ENCODE assay signal across 20 cellular contexts in genomic region chr21:44528634-44528995, GRCh38. TPM values are rescaled to one million over a fixed set of nuclear protein-coding genes. Genes with fewer than 3 reads are reported as not detected.
DNase-seq lines count a peak whose midpoint lies in the region; ATAC-seq and TF ChIP-seq lines count a peak whose summit lies in the region.
"Had no signal": no experiment of that assay in that cellular context is flagged by ENCODE, and none has a peak within 500 bp of the region (broad histone marks: within the 10 kb centered on the region; RNA-seq: fewer than 3 reads in every experiment).

No MANE protein-coding gene starts in this region.

- peaks cover 0 to 40% (median 3%) of the 10 kb centered on the region in 7 donors for H3K27me3 ChIP-seq in heart right ventricle

- H3K27ac Mint-ChIP-seq in type B pancreatic cell, result no peak overlapping the region
- H3K27ac Mint-ChIP-seq: CD14-positive monocyte; CD8-positive, alpha-beta T cell; GM23338 had no signal

- H3K27me3 Mint-ChIP-seq in type B pancreatic cell, result no peaks in the 10 kb centered on the region

- no peaks in the 10 kb centered on the region for H3K4me1 ChIP-seq in heart right ventricle
- H3K4me1 ChIP-seq: HAP-1 had no signal

- no peaks in the 10 kb centered on the region for H3K9me3 Mint-ChIP-seq in type B pancreatic cell
- H3K9me3 Mint-ChIP-seq: CD8-positive, alpha-beta T cell; GM23338 had no signal

- no peak overlapping the region for H3K4me3 Mint-ChIP-seq in type B pancreatic cell
- H3K4me3 Mint-ChIP-seq: CD14-positive monocyte; CD8-positive, alpha-beta T cell; GM23338 had no signal

- WGBS in heart right ventricle, 2 donors, result 81 to 84% methylated on average over 10 of the region's 10 CpGs

- TF ChIP-seq CTCF in heart right ventricle (IDR thresholded peaks at IDR 0.05) (no peak), type B pancreatic cell (conservative IDR thresholded peaks at IDR 0.05) (no peak)

- ATAC-seq in left ventricle myocardium superior (no peak), heart right ventricle (no peak), HG02852 (IDR thresholded peaks at IDR 0.05; ENCODE audit: unreplicated experiment) (no peak)
- ATAC-seq: CD8-positive, alpha-beta T cell; GM23338 had no signal

- intact Hi-C loops in left ventricle myocardium superior (cut with micrococcal nuclease), result no loop called here
- intact Hi-C loops in heart right ventricle (cut with DNase I), result no loop called here

- no peaks in the 10 kb centered on the region for H3K36me3 Mint-ChIP-seq in type B pancreatic cell
- H3K36me3 Mint-ChIP-seq: CD14-positive monocyte; CD8-positive, alpha-beta T cell had no signal

- no peaks in the 10 kb centered on the region for H3K4me1 Mint-ChIP-seq in type B pancreatic cell (ENCODE audit: unreplicated experiment)
- H3K4me1 Mint-ChIP-seq: CD14-positive monocyte had no signal

- H3K4me3 ChIP-seq in heart right ventricle, result no peak overlapping the region
- H3K4me3 ChIP-seq: GM23338, HAP-1 had no signal

- DNase-seq in activated CD4-positive, CD25-positive, alpha-beta regulatory T cell treated with anti-CD3 and anti-CD28 coated beads, Interleukin-2, amount 50 U/mL, for 72 hours, result peak; percentile 24
- DNase-seq in activated CD4-positive, CD25-positive, alpha-beta regulatory T cell (lab: John Stamatoyannopoulos, UW), result no peak
- peak; percentile 14 for DNase-seq in left ventricle myocardium superior
- DNase-seq in heart right ventricle, result no peak
- peak; percentile 84 for DNase-seq in mesenteric fat pad (ENCODE audit: low spot score)
- DNase-seq in type B pancreatic cell (ENCODE audit: extremely low spot score, unreplicated experiment), result peak; percentile 55
- DNase-seq in NCI-H1092 (lab: John Stamatoyannopoulos, UW), result no peak
- DNase-seq: COR-L47, DMS153, DMS79 treated with DMSO at 0.1 percent for 48 hours, EL had no signal

- no peaks in the 10 kb centered on the region for H3K9me3 ChIP-seq in heart right ventricle
- H3K9me3 ChIP-seq: HAP-1 had no signal

- H3K27ac ChIP-seq in heart right ventricle, result no peak overlapping the region
- H3K27ac ChIP-seq: 22Rv1 had no signal

- no peaks in the 10 kb centered on the region for H3K36me3 ChIP-seq in heart right ventricle
- H3K36me3 ChIP-seq: HAP-1 had no signal

RNA-seq across cellular contexts. Expression of gene KRTAP10-1, which starts 11.4 kb away (rescaled TPM):
- total RNA-seq in left ventricle myocardium superior (not detected), heart right ventricle (not detected), mesenteric fat pad (not detected), type B pancreatic cell (ENCODE audit: low replicate concordance) (not detected in 2 replicates)
- not detected for polyA plus RNA-seq in heart right ventricle
- total RNA-seq: CD8-positive, alpha-beta T cell; GM23338; HT1080 had no signal
- polyA plus RNA-seq: BJ, CD14-positive monocyte, GM23338 had no signal

RNA-seq across cellular contexts. Expression of gene KRTAP10-2, which starts 22.7 kb away (rescaled TPM):
- total RNA-seq in left ventricle myocardium superior (not detected), heart right ventricle (not detected), mesenteric fat pad (not detected), type B pancreatic cell (ENCODE audit: low replicate concordance) (not detected in 2 replicates)
- not detected for polyA plus RNA-seq in heart right ventricle
- total RNA-seq: CD8-positive, alpha-beta T cell; GM23338; HT1080 had no signal
- polyA plus RNA-seq: BJ, CD14-positive monocyte had no signal

RNA-seq across cellular contexts. Expression of gene KRTAP10-3, which starts 30.0 kb away (rescaled TPM):
- not detected for total RNA-seq in left ventricle myocardium superior
- total RNA-seq in heart right ventricle, result not detected
- not detected for polyA plus RNA-seq in heart right ventricle
- not detected for total RNA-seq in mesenteric fat pad
- not detected in 2 replicates for total RNA-seq in type B pancreatic cell (ENCODE audit: low replicate concordance)
- total RNA-seq: CD8-positive, alpha-beta T cell; GM23338; HT1080 had no signal
- polyA plus RNA-seq: BJ, CD14-positive monocyte, GM23338 had no signal

RNA-seq across cellular contexts. Expression of gene KRTAP10-4, which starts 44.9 kb away (rescaled TPM):
- not detected for total RNA-seq in left ventricle myocardium superior
- not detected for total RNA-seq in heart right ventricle
- not detected for polyA plus RNA-seq in heart right ventricle
- total RNA-seq in mesenteric fat pad, result not detected
- not detected in 2 replicates for total RNA-seq in type B pancreatic cell (ENCODE audit: low replicate concordance)
- total RNA-seq: A673; CD8-positive, alpha-beta T cell; GM23338; HT1080 had no signal
- polyA plus RNA-seq: BJ, CD14-positive monocyte, GM23338 had no signal

RNA-seq across cellular contexts. Expression of gene KRTAP10-5, which starts 51.8 kb away (rescaled TPM):
- total RNA-seq in left ventricle myocardium superior, result not detected
- not detected for total RNA-seq in heart right ventricle
- polyA plus RNA-seq in heart right ventricle, result not detected
- total RNA-seq in mesenteric fat pad, result not detected
- total RNA-seq in type B pancreatic cell (ENCODE audit: low replicate concordance), result not detected in 2 replicates
- total RNA-seq: A673; CD8-positive, alpha-beta T cell; GM23338; HT1080 had no signal
- polyA plus RNA-seq: BJ, CD14-positive monocyte, GM23338 had no signal

Comparison
In these comparisons a context has a peak if more than half of its experiments do, and no peak if none do; other contexts are left out.
1. DNase-seq: peak in activated CD4-positive, CD25-positive, alpha-beta regulatory T cell treated with anti-CD3 and anti-CD28 coated beads, Interleukin-2, amount 50 U/mL, for 72 hours (single experiment), left ventricle myocardium superior (single experiment), mesenteric fat pad (single experiment) and type B pancreatic cell (single experiment); none in activated CD4-positive, CD25-positive, alpha-beta regulatory T cell (0 of 4), heart right ventricle (0 of 2) and NCI-H1092 (single experiment).